28 cellular contexts compared by ENCODE assay signal in genomic region chr6:159438106-159438505, GRCh38.
"Had no signal": no experiment of that assay in that cellular context is flagged by ENCODE, and none has a peak within 500 bp of the region (broad histone marks: within the 10 kb centered on the region; RNA-seq: fewer than 3 reads in every experiment).

No MANE protein-coding gene starts in this region.

- H3K36me3 ChIP-seq: left lung, lower lobe of right lung, neural progenitor cell, neutrophil, suprapubic skin, thoracic aorta, tibial artery, upper lobe of right lung had no signal

- H3K27ac ChIP-seq: left lung, lower lobe of right lung, neural progenitor cell, neutrophil, parathyroid adenoma, skin epidermis, suprapubic skin, thoracic aorta, tibial artery, upper lobe of right lung had no signal

- ATAC-seq: left cardiac atrium; left lung; lower lobe of right lung; natural killer cell; right cardiac atrium; sciatic nerve; stimulated activated naive B cell treated with anti-CD40 and anti-IgM and Interleukin-4, amounts not matched to agents 10 μg/mL and 1 μg/mL and 100 μg/mL, for 72 hours; stimulated activated naive CD8-positive, alpha-beta T cell treated with anti-CD3 and anti-CD28 coated beads, Interleukin-15, Interleukin-2, amounts not matched to agents 100 U/mL and 50 U/mL, for 24 hours; upper lobe of right lung had no signal

- H3K27ac Mint-ChIP-seq: natural killer cell; nephron progenitor cell; neural progenitor cell; progenitor cell of endocrine pancreas; stimulated activated naive B cell treated with anti-CD40 and anti-IgM and Interleukin-4, amounts not matched to agents 10 μg/mL and 1 μg/mL and 100 μg/mL, for 72 hours had no signal

- H3K9me3 ChIP-seq: neutrophil had no signal

- H3K4me1 Mint-ChIP-seq: natural killer cell; nephron progenitor cell; stimulated activated naive B cell treated with anti-CD40 and anti-IgM and Interleukin-4, amounts not matched to agents 10 μg/mL and 1 μg/mL and 100 μg/mL, for 72 hours had no signal

- DNase-seq: hippocampal formation; kidney glomerular epithelial cell; left cardiac atrium; left lung; lower lobe of right lung; mammary epithelial cell; mesenchymal stem cell; natural killer cell; nephron progenitor cell; occipital lobe; right cardiac atrium; stimulated activated CD4-positive, alpha-beta T cell treated with anti-CD3 and anti-CD28 coated beads, Interleukin-12 subunit alpha, Interleukin-12 subunit beta, amount 100 ng/mL, for 4 hours; stimulated activated CD4-positive, alpha-beta T cell treated with anti-CD3 and anti-CD28 coated beads, Interleukin-15, amount 100 ng/mL, for 24 hours; stimulated activated CD4-positive, alpha-beta T cell treated with anti-CD3 and anti-CD28 coated beads, Interleukin-2, amount 100 ng/mL, for 24 hours; stimulated activated CD4-positive, alpha-beta T cell treated with anti-CD3 and anti-CD28 coated beads, Interleukin-4, amount 100 ng/mL, for 1 hour; stimulated activated naive B cell treated with anti-CD40 and anti-IgM and Interleukin-4, amounts not matched to agents 10 μg/mL and 1 μg/mL and 100 μg/mL, for 72 hours; stimulated activated naive CD8-positive, alpha-beta T cell treated with anti-CD3 and anti-CD28 coated beads, Interleukin-15, Interleukin-2, amounts not matched to agents 100 U/mL and 50 U/mL, for 24 hours; tibial artery; trophoblast cell; upper lobe of right lung had no signal

- H3K4me3 Mint-ChIP-seq: natural killer cell; nephron progenitor cell; neural progenitor cell; stimulated activated naive B cell treated with anti-CD40 and anti-IgM and Interleukin-4, amounts not matched to agents 10 μg/mL and 1 μg/mL and 100 μg/mL, for 72 hours had no signal

- H3K4me3 ChIP-seq: left lung, lower lobe of right lung, neural progenitor cell, skin epidermis, suprapubic skin, thoracic aorta, tibial artery, upper lobe of right lung had no signal

- H3K27me3 ChIP-seq: neural progenitor cell, neutrophil, tibial artery, upper lobe of right lung had no signal

- H3K4me1 ChIP-seq: left lung, lower lobe of right lung, neural progenitor cell, parathyroid adenoma, suprapubic skin, tibial artery, upper lobe of right lung had no signal
